9 cellular contexts compared by ENCODE assay signal in genomic region chr6:108653864-108654402, GRCh38.
DNase-seq lines count a peak whose midpoint lies in the region; ATAC-seq and TF ChIP-seq lines count a peak whose summit lies in the region.
"Had no signal": no experiment of that assay in that cellular context is flagged by ENCODE, and none has a peak within 500 bp of the region (broad histone marks: within the 10 kb centered on the region; RNA-seq: fewer than 3 reads in every experiment).

No MANE protein-coding gene starts in this region.

- ATAC-seq in HG02870 (IDR thresholded peaks at IDR 0.05; ENCODE audit: unreplicated experiment) (no peak), GM18873 (IDR thresholded peaks at IDR 0.05; ENCODE audit: low FRiP score, unreplicated experiment) (no peak)

- H3K27ac Mint-ChIP-seq in type B pancreatic cell, result no peak overlapping the region

- TF ChIP-seq CTCF in RWPE1 (conservative IDR thresholded peaks at IDR 0.05; ENCODE audit: low read depth) (no peak), type B pancreatic cell (conservative IDR thresholded peaks at IDR 0.05) (no peak)

- H3K4me1 Mint-ChIP-seq in type B pancreatic cell (ENCODE audit: unreplicated experiment), result peaks cover 77% of the 10 kb centered on the region

- H3K4me3 Mint-ChIP-seq in type B pancreatic cell, result peak overlapping the region; percentile 60

- H3K27ac ChIP-seq in RWPE1, result peak overlapping the region; percentile 86

- DNase-seq in RWPE1 (ENCODE audit: low spot score) (no peak), fibroblast of gingiva (ENCODE audit: low read depth) (peak; percentile 64), mucosa of gallbladder (ENCODE audit: low spot score) (peak; percentile 27), type B pancreatic cell (ENCODE audit: extremely low spot score, unreplicated experiment) (no peak), NCI-H2029 (lab: John Stamatoyannopoulos, UW) (no peak)
- DNase-seq: activated CD4-positive, alpha-beta T cell treated with anti-CD3 and anti-CD28 coated beads, Interleukin-2, amount 50 U/mL, for 1 hour; stimulated activated CD4-positive, alpha-beta T cell treated with anti-CD3 and anti-CD28 coated beads, Interleukin-1b, Interleukin-23, amount 100 ng/mL, for 48 hours had no signal

- peaks cover 9% of the 10 kb centered on the region for H3K36me3 Mint-ChIP-seq in type B pancreatic cell

- no peaks in the 10 kb centered on the region for H3K27me3 Mint-ChIP-seq in type B pancreatic cell

- peaks cover 6% of the 10 kb centered on the region for H3K9me3 Mint-ChIP-seq in type B pancreatic cell

- POLR2A ChIA-PET in RWPE1 (lab: Yijun Ruan, JAX; ENCODE audit: low non-redundant PET), result no interaction called here

- CTCF ChIA-PET in RWPE1 (lab: Yijun Ruan, JAX), result no interaction called here

Comparison
In these comparisons a context has a peak if more than half of its experiments do, and no peak if none do; other contexts are left out.
1. DNase-seq: peak in fibroblast of gingiva (single experiment) and mucosa of gallbladder (single experiment); none in RWPE1 (single experiment), type B pancreatic cell (single experiment) and NCI-H2029 (single experiment).